ENCODE assay signal across 10 cellular contexts in the genomic region with DNA sequence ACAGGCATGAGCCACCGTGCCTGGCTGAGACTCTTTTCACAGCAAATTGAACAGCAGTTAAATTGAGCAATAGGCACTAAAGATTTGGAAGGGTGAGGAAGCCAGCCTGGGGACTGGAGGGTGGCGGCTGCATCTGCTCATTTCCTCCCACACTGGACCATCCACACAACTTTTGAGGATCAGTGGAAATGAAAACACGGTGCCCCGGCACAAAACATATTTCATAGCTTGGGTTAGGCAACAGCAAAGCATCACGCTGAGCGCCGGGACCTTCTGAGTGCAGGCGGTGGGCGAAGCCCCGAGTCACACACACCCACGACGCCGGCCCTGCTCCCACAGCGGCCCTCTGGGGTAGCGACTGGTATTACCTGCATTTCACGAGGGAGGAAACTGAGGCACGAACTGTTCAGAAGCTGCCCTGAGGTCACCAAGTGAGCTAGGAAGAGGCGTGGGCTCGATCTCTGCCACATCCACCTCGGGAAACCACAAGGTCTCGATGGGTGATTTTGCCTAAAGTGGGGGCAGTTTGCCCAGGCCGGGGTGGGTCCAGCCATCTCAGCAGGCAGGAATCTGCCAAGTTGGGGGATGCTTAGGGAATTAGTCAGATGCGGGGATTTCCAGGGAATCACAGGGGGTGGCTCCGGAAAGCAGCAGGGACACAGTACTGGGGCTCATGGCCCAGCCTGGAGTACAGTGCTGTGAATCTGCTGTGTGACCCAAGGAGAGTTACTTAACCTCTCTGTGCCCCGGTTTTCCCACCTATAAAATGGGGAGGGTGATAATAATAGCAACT. TPM values are rescaled to one million over a fixed set of nuclear protein-coding genes. Genes with fewer than 3 reads are reported as not detected.
DNase-seq lines count a peak whose midpoint lies in the region; ATAC-seq, FAIRE-seq and TF ChIP-seq lines count a peak whose summit lies in the region.
"Had no signal": no experiment of that assay in that cellular context is flagged by ENCODE, and none has a peak within 500 bp of the region (broad histone marks: within the 10 kb centered on the region; RNA-seq: fewer than 3 reads in every experiment).

No MANE protein-coding gene starts in this region.

- POLR2A ChIA-PET in A549 (lab: Yijun Ruan, JAX) = no interaction called here

- peak; percentile 15 to 77; a peak in 2 of 5 replicates for TF ChIP-seq EP300 in A549 (IDR thresholded peaks at IDR 0.05)

- no peaks in the 10 kb centered on the region for H3K36me3 ChIP-seq in left lung

- H3K4me3 ChIP-seq in A549 (peak overlapping the region; percentile 23; the same call in 2 of the 3 replicates), astrocyte of the cerebellum (ENCODE audit: low read depth, low read length) (no peak overlapping the region), left lung (no peak overlapping the region)

- FAIRE-seq in A549 (lab: Jason Lieb, UNC) = no peak

- peak; percentile 70 to 88 for DNase-seq in A549 (ENCODE audit: low read depth in 1 of 2, low spot score in 1 of 2)
- DNase-seq in HS-5 (ENCODE audit: low read depth) = peak; percentile 92
- DNase-seq in astrocyte of the cerebellum (ENCODE audit: low read depth) = peak; percentile 88
- DNase-seq in left lung = peak; percentile 61 to 82
- DNase-seq in stimulated activated CD4-positive, alpha-beta T cell treated with anti-CD3 and anti-CD28 coated beads, Interleukin-2, amount 100 ng/mL, for 24 hours = no peak
- DNase-seq in pons (ENCODE audit: low spot score) = no peak
- DNase-seq: foreskin melanocyte; stimulated activated CD4-positive, alpha-beta T cell treated with anti-CD3 and anti-CD28 coated beads, Interleukin-15, amount 100 ng/mL, for 24 hours had no signal

- CTCF ChIA-PET in A549 (lab: Yijun Ruan, JAX) = interaction anchor here (0.7 to 5.7 kb wide), 7 partner anchors 8 to 63 kb away, joined by 3 to 38 read pairs (median 4); no protein-coding TSS in a partner anchor

- TF ChIP-seq CTCF in A549 (IDR thresholded peaks at IDR 0.05) (no peak; the same call in 2 of the 3 replicates), astrocyte of the cerebellum (IDR thresholded peaks at IDR 0.05; ENCODE audit: low read depth, low read length, missing control alignments) (peak; percentile 31), left lung (IDR thresholded peaks at IDR 0.05) (no peak)

- H3K27ac ChIP-seq in A549 = peak overlapping the region; percentile 100
- peak overlapping the region; percentile 79 to 84 for H3K27ac ChIP-seq in left lung

- peaks cover 71% of the 10 kb centered on the region for H3K4me1 ChIP-seq in A549
- H3K4me1 ChIP-seq in left lung = peaks cover 17 to 87% of the 10 kb centered on the region in 2 donors

- H3K27me3 ChIP-seq in left lung = no peaks in the 10 kb centered on the region

- in situ Hi-C loops in astrocyte of the cerebellum (cut with HindIII; ENCODE audit: low sequenced_read_pairs) = no loop called here

- TF ChIP-seq RAD21 in A549 (conservative IDR thresholded peaks at IDR 0.05 in 1 of 2, IDR thresholded peaks at IDR 0.05 in 1 of 2) = 0 out of 5 replicates have a peak, but pooled peaks have one; percentile 6 to 30

- WGBS in A549 (ENCODE audit: missing lambda C conversion rate) = 3% methylated on average over 13 of the region's 25 CpGs

- no peak for TF ChIP-seq POLR2A in A549 (IDR thresholded peaks at IDR 0.05; ENCODE audit: low read length)

- ATAC-seq in A549 = peak; percentile 68 to 74
- peak; percentile 4 for ATAC-seq in left lung
- ATAC-seq in HG03139 (IDR thresholded peaks at IDR 0.05; ENCODE audit: unreplicated experiment) = no peak
- ATAC-seq in GM18519 (IDR thresholded peaks at IDR 0.05; ENCODE audit: low FRiP score, unreplicated experiment) = no peak

- intact Hi-C loops in left lung (cut with DNase I) = no loop called here

- no peaks in the 10 kb centered on the region for H3K9me3 ChIP-seq in A549
- H3K9me3 ChIP-seq in left lung = no peaks in the 10 kb centered on the region

- peak overlapping the region; percentile 75 for H3K4me2 ChIP-seq in A549

TF ChIP-seq in A549, 52 proteins besides CTCF, POLR2A, EP300 and RAD21 (continues in another document):
- TF ChIP-seq FOXS1 (CRISPR knock-in tag; IDR thresholded peaks at IDR 0.05) (0 out of 2 replicates have a peak, but pooled peaks have one; percentile 20), MAFK (IDR thresholded peaks at IDR 0.05; ENCODE audit: partially characterized antibody) (peak; percentile 65), HOXB13 (CRISPR knock-in tag; IDR thresholded peaks at IDR 0.05; ENCODE audit: low read depth) (peak; percentile 87; the same call in 1 of the 2 replicates), HEYL (CRISPR knock-in tag; IDR thresholded peaks at IDR 0.05) (no peak), EHMT2 (IDR thresholded peaks at IDR 0.05; ENCODE audit: low read depth) (no peak), TFCP2L1 (CRISPR knock-in tag; IDR thresholded peaks at IDR 0.05) (no peak), FOSB (CRISPR knock-in tag; IDR thresholded peaks at IDR 0.05) (no peak), BHLHE40 (IDR thresholded peaks at IDR 0.05; ENCODE audit: low read depth, low read length) (no peak), MAZ (IDR thresholded peaks at IDR 0.05; ENCODE audit: borderline replicate concordance, low read depth, low read length) (no peak), ZC3H11A (IDR thresholded peaks at IDR 0.05) (no peak), CBX2 (IDR thresholded peaks at IDR 0.05; ENCODE audit: borderline replicate concordance, low read depth) (no peak), FOSL2 (IDR thresholded peaks at IDR 0.05) (peak; percentile 51), FOSL2 (CRISPR knock-in tag; IDR thresholded peaks at IDR 0.05) (peak; percentile 89), SMC3 (IDR thresholded peaks at IDR 0.05) (no peak), SREBF2 (IDR thresholded peaks at IDR 0.05) (no peak), EHF (CRISPR knock-in tag; IDR thresholded peaks at IDR 0.05) (peak; percentile 56; the same call in 1 of the 2 replicates)
- TF ChIP-seq, protein P1, sequence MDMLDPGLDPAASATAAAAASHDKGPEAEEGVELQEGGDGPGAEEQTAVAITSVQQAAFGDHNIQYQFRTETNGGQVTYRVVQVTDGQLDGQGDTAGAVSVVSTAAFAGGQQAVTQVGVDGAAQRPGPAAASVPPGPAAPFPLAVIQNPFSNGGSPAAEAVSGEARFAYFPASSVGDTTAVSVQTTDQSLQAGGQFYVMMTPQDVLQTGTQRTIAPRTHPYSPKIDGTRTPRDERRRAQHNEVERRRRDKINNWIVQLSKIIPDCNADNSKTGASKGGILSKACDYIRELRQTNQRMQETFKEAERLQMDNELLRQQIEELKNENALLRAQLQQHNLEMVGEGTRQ (IDR thresholded peaks at IDR 0.05) = no peak
- TF ChIP-seq, protein P2, sequence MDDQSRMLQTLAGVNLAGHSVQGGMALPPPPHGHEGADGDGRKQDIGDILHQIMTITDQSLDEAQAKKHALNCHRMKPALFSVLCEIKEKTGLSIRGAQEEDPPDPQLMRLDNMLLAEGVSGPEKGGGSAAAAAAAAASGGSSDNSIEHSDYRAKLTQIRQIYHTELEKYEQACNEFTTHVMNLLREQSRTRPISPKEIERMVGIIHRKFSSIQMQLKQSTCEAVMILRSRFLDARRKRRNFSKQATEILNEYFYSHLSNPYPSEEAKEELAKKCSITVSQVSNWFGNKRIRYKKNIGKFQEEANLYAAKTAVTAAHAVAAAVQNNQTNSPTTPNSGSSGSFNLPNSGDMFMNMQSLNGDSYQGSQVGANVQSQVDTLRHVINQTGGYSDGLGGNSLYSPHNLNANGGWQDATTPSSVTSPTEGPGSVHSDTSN (IDR thresholded peaks at IDR 0.05) = no peak
- TF ChIP-seq, protein P3, sequence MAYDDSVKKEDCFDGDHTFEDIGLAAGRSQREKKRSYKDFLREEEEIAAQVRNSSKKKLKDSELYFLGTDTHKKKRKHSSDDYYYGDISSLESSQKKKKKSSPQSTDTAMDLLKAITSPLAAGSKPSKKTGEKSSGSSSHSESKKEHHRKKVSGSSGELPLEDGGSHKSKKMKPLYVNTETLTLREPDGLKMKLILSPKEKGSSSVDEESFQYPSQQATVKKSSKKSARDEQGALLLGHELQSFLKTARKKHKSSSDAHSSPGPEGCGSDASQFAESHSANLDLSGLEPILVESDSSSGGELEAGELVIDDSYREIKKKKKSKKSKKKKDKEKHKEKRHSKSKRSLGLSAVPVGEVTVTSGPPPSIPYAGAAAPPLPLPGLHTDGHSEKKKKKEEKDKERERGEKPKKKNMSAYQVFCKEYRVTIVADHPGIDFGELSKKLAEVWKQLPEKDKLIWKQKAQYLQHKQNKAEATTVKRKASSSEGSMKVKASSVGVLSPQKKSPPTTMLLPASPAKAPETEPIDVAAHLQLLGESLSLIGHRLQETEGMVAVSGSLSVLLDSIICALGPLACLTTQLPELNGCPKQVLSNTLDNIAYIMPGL (CRISPR knock-in tag; IDR thresholded peaks at IDR 0.05; ENCODE audit: borderline replicate concordance) = no peak
- TF ChIP-seq, protein P4, sequence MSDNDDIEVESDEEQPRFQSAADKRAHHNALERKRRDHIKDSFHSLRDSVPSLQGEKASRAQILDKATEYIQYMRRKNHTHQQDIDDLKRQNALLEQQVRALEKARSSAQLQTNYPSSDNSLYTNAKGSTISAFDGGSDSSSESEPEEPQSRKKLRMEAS (IDR thresholded peaks at IDR 0.05) = peak; percentile 71; the same call in 1 of the 2 replicates
- TF ChIP-seq, protein P5, sequence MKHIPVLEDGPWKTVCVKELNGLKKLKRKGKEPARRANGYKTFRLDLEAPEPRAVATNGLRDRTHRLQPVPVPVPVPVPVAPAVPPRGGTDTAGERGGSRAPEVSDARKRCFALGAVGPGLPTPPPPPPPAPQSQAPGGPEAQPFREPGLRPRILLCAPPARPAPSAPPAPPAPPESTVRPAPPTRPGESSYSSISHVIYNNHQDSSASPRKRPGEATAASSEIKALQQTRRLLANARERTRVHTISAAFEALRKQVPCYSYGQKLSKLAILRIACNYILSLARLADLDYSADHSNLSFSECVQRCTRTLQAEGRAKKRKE (CRISPR knock-in tag; IDR thresholded peaks at IDR 0.05; ENCODE audit: low read depth) = peak; percentile 69; the same call in 1 of the 2 replicates

RNA-seq across cellular contexts. Expression of a gene that starts 3.5 kb away (rescaled TPM):
- 6.8 and 8.4 TPM in 2 replicates for polyA plus RNA-seq in A549 (2011; rRNA removed)
- polyA plus RNA-seq in A549 (2012; cell fraction: cytosol; rRNA removed) = 28.7 and 40.8 TPM in 2 replicates
- 118 and 161 TPM in 2 replicates for polyA plus RNA-seq in A549 (2012; cell fraction: nucleus; rRNA removed)
- polyA plus RNA-seq in A549 (2017; fragmentation: RNase III; extraction: RNeasy Plus Mini Kit Qiagen cat#74134 plus additional on column Dnase treatment) = 27.0 to 32.0 TPM (median 27.7 TPM) in 3 replicates
- 9.6 and 15.2 TPM in 2 replicates for polyA minus RNA-seq in A549 (2011; rRNA and poly(A)+ RNA removed)
- total RNA-seq in left lung = 100 to 1,000 TPM in 1 of 2 donors, 10 to 100 TPM in 1; 68.3 to 119 TPM

RNA-seq across cellular contexts. Expression of a gene that starts 28.1 kb away (rescaled TPM):
- 12.2 and 16.2 TPM in 2 replicates for polyA plus RNA-seq in A549 (2011; rRNA removed)
- polyA plus RNA-seq in A549 (2012; cell fraction: cytosol; rRNA removed) = 35.2 and 42.6 TPM in 2 replicates
- 108 and 121 TPM in 2 replicates for polyA plus RNA-seq in A549 (2012; cell fraction: nucleus; rRNA removed)
- 33.6 to 34.2 TPM (median 34.0 TPM) in 3 replicates for polyA plus RNA-seq in A549 (2017; fragmentation: RNase III; extraction: RNeasy Plus Mini Kit Qiagen cat#74134 plus additional on column Dnase treatment)
- polyA minus RNA-seq in A549 (2011; rRNA and poly(A)+ RNA removed) = 18.6 and 21.3 TPM in 2 replicates
- total RNA-seq in left lung = 10 to 100 TPM; 42.6 to 52.0 TPM

Comparison
In these comparisons a context has a peak if more than half of its experiments do, and no peak if none do; other contexts are left out.
1. ATAC-seq: peak in A549 (2 of 2) and left lung (single experiment); none in HG03139 (single experiment) and GM18519 (single experiment).
2. DNase-seq: peak in A549 (2 of 2), HS-5 (single experiment), astrocyte of the cerebellum (single experiment) and left lung (2 of 2); none in stimulated activated CD4-positive, alpha-beta T cell treated with anti-CD3 and anti-CD28 coated beads, Interleukin-2, amount 100 ng/mL, for 24 hours (0 of 2) and pons (single experiment).